1 cellular context compared by ENCODE assay signal in the genomic region with DNA sequence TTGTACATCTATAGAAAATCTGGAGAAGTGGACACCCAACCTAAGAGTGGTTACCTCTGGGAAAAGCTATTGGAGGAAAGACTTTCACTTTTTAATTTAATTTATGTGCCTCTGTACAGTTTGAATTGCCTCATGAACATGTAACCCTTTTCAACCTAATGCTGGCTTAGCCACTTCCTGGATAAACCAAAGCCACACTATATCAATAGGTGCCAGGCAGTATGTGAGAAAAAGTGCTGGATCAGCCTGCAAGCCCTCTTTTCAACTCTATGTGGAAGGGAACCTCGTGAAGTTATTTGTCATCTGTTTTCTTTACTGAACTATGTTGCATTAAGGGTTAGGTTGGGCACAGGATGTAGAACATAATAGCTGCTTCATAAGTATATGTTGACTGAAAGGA.
A peak's percentile ranks its signal among the peaks of the same experiment; 100 is the strongest.
TF ChIP-seq lines count a peak whose summit lies in the region.

No MANE protein-coding gene starts in this region.

TF ChIP-seq in K562, 482 proteins besides CTCF, POLR2A, EP300 and RAD21 (continued from another document):
- TF ChIP-seq, protein P1, sequence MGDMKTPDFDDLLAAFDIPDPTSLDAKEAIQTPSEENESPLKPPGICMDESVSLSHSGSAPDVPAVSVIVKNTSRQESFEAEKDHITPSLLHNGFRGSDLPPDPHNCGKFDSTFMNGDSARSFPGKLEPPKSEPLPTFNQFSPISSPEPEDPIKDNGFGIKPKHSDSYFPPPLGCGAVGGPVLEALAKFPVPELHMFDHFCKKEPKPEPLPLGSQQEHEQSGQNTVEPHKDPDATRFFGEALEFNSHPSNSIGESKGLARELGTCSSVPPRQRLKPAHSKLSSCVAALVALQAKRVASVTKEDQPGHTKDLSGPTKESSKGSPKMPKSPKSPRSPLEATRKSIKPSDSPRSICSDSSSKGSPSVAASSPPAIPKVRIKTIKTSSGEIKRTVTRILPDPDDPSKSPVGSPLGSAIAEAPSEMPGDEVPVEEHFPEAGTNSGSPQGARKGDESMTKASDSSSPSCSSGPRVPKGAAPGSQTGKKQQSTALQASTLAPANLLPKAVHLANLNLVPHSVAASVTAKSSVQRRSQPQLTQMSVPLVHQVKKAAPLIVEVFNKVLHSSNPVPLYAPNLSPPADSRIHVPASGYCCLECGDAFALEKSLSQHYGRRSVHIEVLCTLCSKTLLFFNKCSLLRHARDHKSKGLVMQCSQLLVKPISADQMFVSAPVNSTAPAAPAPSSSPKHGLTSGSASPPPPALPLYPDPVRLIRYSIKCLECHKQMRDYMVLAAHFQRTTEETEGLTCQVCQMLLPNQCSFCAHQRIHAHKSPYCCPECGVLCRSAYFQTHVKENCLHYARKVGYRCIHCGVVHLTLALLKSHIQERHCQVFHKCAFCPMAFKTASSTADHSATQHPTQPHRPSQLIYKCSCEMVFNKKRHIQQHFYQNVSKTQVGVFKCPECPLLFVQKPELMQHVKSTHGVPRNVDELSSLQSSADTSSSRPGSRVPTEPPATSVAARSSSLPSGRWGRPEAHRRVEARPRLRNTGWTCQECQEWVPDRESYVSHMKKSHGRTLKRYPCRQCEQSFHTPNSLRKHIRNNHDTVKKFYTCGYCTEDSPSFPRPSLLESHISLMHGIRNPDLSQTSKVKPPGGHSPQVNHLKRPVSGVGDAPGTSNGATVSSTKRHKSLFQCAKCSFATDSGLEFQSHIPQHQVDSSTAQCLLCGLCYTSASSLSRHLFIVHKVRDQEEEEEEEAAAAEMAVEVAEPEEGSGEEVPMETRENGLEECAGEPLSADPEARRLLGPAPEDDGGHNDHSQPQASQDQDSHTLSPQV (IDR thresholded peaks at IDR 0.05), result 0 out of 2 replicates have a peak, but pooled peaks have one; percentile 27
- TF ChIP-seq ZNF140 (CRISPR knock-in tag; IDR thresholded peaks at IDR 0.05) (no peak), NBN (IDR thresholded peaks at IDR 0.05; ENCODE audit: low read depth) (no peak), TCF3 (CRISPR knock-in tag; IDR thresholded peaks at IDR 0.05) (peak; percentile 23; the same call in 1 of the 2 replicates)
